8 cellular contexts compared by ENCODE assay signal in genomic region chr10:129031233-129032150, GRCh38.
DNase-seq lines count a peak whose midpoint lies in the region; ATAC-seq and TF ChIP-seq lines count a peak whose summit lies in the region.

No MANE protein-coding gene starts in this region.

- H3K4me3 ChIP-seq in AG04449 (ENCODE audit: low read depth, low read length) (no peak overlapping the region), breast epithelium (no peak overlapping the region)

- CTCF ChIA-PET in AG04449 (lab: Yijun Ruan, JAX): interaction anchor here (1.2 kb wide), 1 partner anchor 1148 kb away, joined by 3 read pairs; no protein-coding TSS in a partner anchor

- POLR2A ChIA-PET in AG04449 (lab: Yijun Ruan, JAX): no interaction called here

- no peak for TF ChIP-seq POLR2A in breast epithelium (IDR thresholded peaks at IDR 0.05)

- no peaks in the 10 kb centered on the region for H3K36me3 ChIP-seq in breast epithelium

- peak overlapping the region; percentile 19 for H3K4me3 Mint-ChIP-seq in T-helper 17 cell

- H3K27ac ChIP-seq in breast epithelium: no peak overlapping the region

- TF ChIP-seq CTCF in AG04449 (IDR thresholded peaks at IDR 0.05; ENCODE audit: insufficient read depth, low read length, missing control alignments) (peak; percentile 51), GM13977 (IDR thresholded peaks at IDR 0.05; ENCODE audit: extremely low read depth, insufficient read depth, missing control alignments) (peak; percentile 90), breast epithelium (IDR thresholded peaks at IDR 0.05) (peak; percentile 19 to 84 (median 81))

- no peaks in the 10 kb centered on the region for H3K4me1 ChIP-seq in breast epithelium

- peaks cover 35% of the 10 kb centered on the region for H3K27me3 Mint-ChIP-seq in T-helper 17 cell

- peaks cover 18% of the 10 kb centered on the region for H3K4me1 Mint-ChIP-seq in T-helper 17 cell

- no peak overlapping the region for H3K27ac Mint-ChIP-seq in T-helper 17 cell

- ATAC-seq in T-helper 17 cell: peak; percentile 63
- peak; percentile 85 for ATAC-seq in left colon

- intact Hi-C loops in breast epithelium (cut with DNase I; ENCODE audit: low total_unique reads): loop anchor here (2.0 kb wide), 1 partner anchor 933 kb away; the partner anchor contains the start of gene EBF3
- intact Hi-C loops in left colon (cut with DNase I, micrococcal nuclease): loop anchor here in 1 of 2 donors (10.0 kb wide), 1 partner anchor 933 kb away; the partner anchor contains the start of gene EBF3

- no peaks in the 10 kb centered on the region for H3K9me3 ChIP-seq in T-helper 17 cell (ENCODE audit: control insufficient read depth, low read length, poor library complexity, severe bottlenecking)
- no peaks in the 10 kb centered on the region for H3K9me3 ChIP-seq in breast epithelium

- in situ Hi-C loops in GM13977 (cut with MboI; ENCODE audit: low pct_unique_long_range_greater_than_20kb, low sequenced_read_pairs, unreplicated experiment): no loop called here

- no peaks in the 10 kb centered on the region for H3K36me3 Mint-ChIP-seq in T-helper 17 cell (ENCODE audit: low read depth)

- DNase-seq in AG04449 (ENCODE audit: low read depth, low spot score) (no peak), GM13977 (ENCODE audit: low spot score) (peak; percentile 47), HT-29 (ENCODE audit: low spot score) (peak; percentile 62), T-helper 17 cell (peak in 2 of 3 donors; percentile 29 to 32), breast epithelium (ENCODE audit: low spot score in 2 of 2) (peak in 1 of 2 donors; percentile 37), left colon (peak in 1 of 2 donors; percentile 50), NCI-H2081 (lab: John Stamatoyannopoulos, UW) (no peak)
- DNase-seq in stimulated activated CD8-positive, alpha-beta memory T cell treated with anti-CD3 and anti-CD28 coated beads, Interleukin-12 subunit alpha, Interleukin-12 subunit beta, amount 100 ng/mL, for 24 hours (ENCODE audit: extremely low read depth): peak; percentile 15

- H3K27me3 ChIP-seq in breast epithelium: peaks cover 0 to 39% of the 10 kb centered on the region in 2 donors

Comparison
In these comparisons a context has a peak if more than half of its experiments do, and no peak if none do; other contexts are left out.
1. DNase-seq: peak in GM13977 (single experiment), HT-29 (single experiment), T-helper 17 cell (2 of 3) and stimulated activated CD8-positive, alpha-beta memory T cell treated with anti-CD3 and anti-CD28 coated beads, Interleukin-12 subunit alpha, Interleukin-12 subunit beta, amount 100 ng/mL, for 24 hours (single experiment); none in AG04449 (single experiment) and NCI-H2081 (0 of 2).
2. Peak in every context shown above with its lines, with median percentiles within 50 percentile points of each other: CTCF ChIP-seq.